Comparison of ENCODE assay signal across 9 cellular contexts in the genomic region with DNA sequence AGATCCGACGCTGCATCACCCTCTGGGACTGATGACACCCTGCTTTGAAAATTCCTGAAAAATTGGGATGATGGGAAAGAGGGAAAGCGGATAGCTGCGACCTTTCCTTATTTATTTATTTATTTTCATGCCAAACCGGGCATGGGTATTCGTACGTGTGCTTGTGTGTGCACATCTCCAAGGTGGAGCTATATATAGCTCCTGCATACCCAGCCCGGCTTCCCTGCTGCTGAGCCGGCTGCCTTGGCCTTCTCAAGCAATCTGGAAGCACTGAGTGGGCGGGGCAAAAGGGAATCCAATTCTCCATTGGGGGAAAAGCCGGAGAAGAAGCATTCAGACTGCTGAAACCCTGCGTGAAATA. TPM values are rescaled to one million over a fixed set of nuclear protein-coding genes. Genes with fewer than 3 reads are reported as not detected.
DNase-seq lines count a peak whose midpoint lies in the region; ATAC-seq and TF ChIP-seq lines count a peak whose summit lies in the region.
"Had no signal": no experiment of that assay in that cellular context is flagged by ENCODE, and none has a peak within 500 bp of the region (broad histone marks: within the 10 kb centered on the region; RNA-seq: fewer than 3 reads in every experiment).

No MANE protein-coding gene starts in this region.

- 8% methylated on average over 12 of the region's 12 CpGs for WGBS in smooth muscle cell (ENCODE audit: low lambda C conversion rate)

- H4K20me1 ChIP-seq in smooth muscle cell (ENCODE audit: low read depth), result no peaks in the 10 kb centered on the region

- DNase-seq in amygdala (lab: John Stamatoyannopoulos, UW) (peak in 45 of 56 donors; percentile 2 to 73 (median 40)), iPS-NIHi7 (ENCODE audit: extremely low spot score) (peak; percentile 67), smooth muscle cell (lab: John Stamatoyannopoulos, UW; ENCODE audit: unreplicated experiment) (no peak), GDM1 (lab: John Stamatoyannopoulos, UW) (no peak), NAMALWA (ENCODE audit: low spot score) (no peak)
- DNase-seq in stimulated activated naive CD8-positive, alpha-beta T cell treated with anti-CD3 and anti-CD28 coated beads, Interleukin-15, Interleukin-2, amounts not matched to agents 100 U/mL and 50 U/mL, for 24 hours, result no peak
- DNase-seq: immature natural killer cell had no signal

- no peaks in the 10 kb centered on the region for H3K36me3 ChIP-seq in HUES48 (ENCODE audit: control insufficient read depth, insufficient read depth, low read length)
- H3K36me3 ChIP-seq in smooth muscle cell (ENCODE audit: low read depth), result no peaks in the 10 kb centered on the region

- H3K27me3 ChIP-seq in HUES48 (ENCODE audit: control insufficient read depth, insufficient read depth, low read length) (peaks cover 14% of the 10 kb centered on the region; the same call in 1 of the 2 replicates), smooth muscle cell (ENCODE audit: low read depth) (peaks cover 56% of the 10 kb centered on the region)

- TF ChIP-seq CTCF in smooth muscle cell (IDR thresholded peaks at IDR 0.05; ENCODE audit: borderline replicate concordance, insufficient read depth, poor library complexity, severe bottlenecking), result no peak

- H3K9ac ChIP-seq in HUES48 (ENCODE audit: low read depth, low read length) (no peak overlapping the region), smooth muscle cell (ENCODE audit: low read depth) (no peak overlapping the region)

- H3K27ac ChIP-seq in HUES48 (ENCODE audit: low read depth, low read length), result no peak overlapping the region
- no peak overlapping the region for H3K27ac ChIP-seq in smooth muscle cell (ENCODE audit: low read depth)

- H3K79me2 ChIP-seq in smooth muscle cell (ENCODE audit: low read depth), result no peaks in the 10 kb centered on the region

- H3K4me2 ChIP-seq in smooth muscle cell, result peak overlapping the region; percentile 99

- H3K9me3 ChIP-seq in HUES48 (ENCODE audit: control insufficient read depth, insufficient read depth, low read length) (no peaks in the 10 kb centered on the region), smooth muscle cell (replicated peaks; ENCODE audit: low read depth) (no peaks in the 10 kb centered on the region)

- H3K4me3 ChIP-seq in HUES48 (ENCODE audit: low read depth, low read length), result peak overlapping the region; percentile 75
- peak overlapping the region; percentile 69 for H3K4me3 ChIP-seq in smooth muscle cell

- H3K4me1 ChIP-seq in HUES48 (ENCODE audit: control insufficient read depth, insufficient read depth, low read length) (0 out of 2 replicates have a peak, but pooled peaks cover 6% of the 10 kb centered on the region), smooth muscle cell (ENCODE audit: low read depth) (peaks cover 6% of the 10 kb centered on the region)

- no peaks in the 10 kb centered on the region for H3F3A ChIP-seq in smooth muscle cell (ENCODE audit: low read depth)

- no peak overlapping the region for H2AFZ ChIP-seq in smooth muscle cell (ENCODE audit: low read depth)

- ATAC-seq in stimulated activated naive CD8-positive, alpha-beta T cell treated with anti-CD3 and anti-CD28 coated beads, Interleukin-15, Interleukin-2, amounts not matched to agents 100 U/mL and 50 U/mL, for 24 hours, result no peak
- no peak for ATAC-seq in GM21723 (IDR thresholded peaks at IDR 0.05; ENCODE audit: unreplicated experiment)

RNA-seq across cellular contexts. Expression of gene CNTN1, which starts 1.2 kb away (rescaled TPM):
- 0.94 and 1.2 TPM in 2 replicates for total RNA-seq in smooth muscle cell
- 0.37 and 0.58 TPM in 2 replicates for polyA plus RNA-seq in smooth muscle cell
- polyA plus RNA-seq: immature natural killer cell had no signal

Comparison
In these comparisons a context has a peak if more than half of its experiments do, and no peak if none do; other contexts are left out.
1. DNase-seq: peak in amygdala (45 of 56) and iPS-NIHi7 (single experiment); none in smooth muscle cell (single experiment), stimulated activated naive CD8-positive, alpha-beta T cell treated with anti-CD3 and anti-CD28 coated beads, Interleukin-15, Interleukin-2, amounts not matched to agents 100 U/mL and 50 U/mL, for 24 hours (single experiment), GDM1 (single experiment) and NAMALWA (single experiment).